Comparison of ENCODE assay signal across 8 cellular contexts in genomic region chr12:52070243-52070925, GRCh38. TPM values are rescaled to one million over a fixed set of nuclear protein-coding genes. Genes with fewer than 3 reads are reported as not detected.
A peak's percentile ranks its signal among the peaks of the same experiment; 100 is the strongest.
DNase-seq lines count a peak whose midpoint lies in the region; ATAC-seq and TF ChIP-seq lines count a peak whose summit lies in the region.

No MANE protein-coding gene starts in this region.

- H3K27ac ChIP-seq in smooth muscle cell (ENCODE audit: low read depth), result peak overlapping the region; percentile 94

- TF ChIP-seq CTCF in foreskin fibroblast (IDR thresholded peaks at IDR 0.05; ENCODE audit: low read depth, low read length), result no peak
- TF ChIP-seq CTCF in smooth muscle cell (IDR thresholded peaks at IDR 0.05; ENCODE audit: borderline replicate concordance, insufficient read depth, poor library complexity, severe bottlenecking), result no peak

- H3K4me2 ChIP-seq in smooth muscle cell, result peak overlapping the region; percentile 99

- H2AFZ ChIP-seq in smooth muscle cell (ENCODE audit: low read depth), result no peak overlapping the region

- H3K36me3 ChIP-seq in smooth muscle cell (ENCODE audit: low read depth), result no peaks in the 10 kb centered on the region

- H3K9ac ChIP-seq in smooth muscle cell (ENCODE audit: low read depth), result peak overlapping the region; percentile 99

- H3K4me3 ChIP-seq in foreskin fibroblast (ENCODE audit: low read depth in 1 of 2, low read length in 2 of 2) (peak overlapping the region; percentile 77 to 95), smooth muscle cell (peak overlapping the region; percentile 86)

- H3K79me2 ChIP-seq in smooth muscle cell (ENCODE audit: low read depth), result peaks cover 51% of the 10 kb centered on the region

- H3K27me3 ChIP-seq in smooth muscle cell (ENCODE audit: low read depth), result peaks cover 3% of the 10 kb centered on the region

- no peak for ATAC-seq in T-helper 17 cell
- no peak for ATAC-seq in activated CD4-positive, CD25-positive, alpha-beta regulatory T cell treated with anti-CD3 and anti-CD28 coated beads, Interleukin-2, amount 50 U/mL, for 24 hours

- H4K20me1 ChIP-seq in smooth muscle cell (ENCODE audit: low read depth), result peaks cover 52% of the 10 kb centered on the region

- H3K9me3 ChIP-seq in T-helper 17 cell (ENCODE audit: control insufficient read depth, low read length, poor library complexity, severe bottlenecking), result no peaks in the 10 kb centered on the region
- no peaks in the 10 kb centered on the region for H3K9me3 ChIP-seq in smooth muscle cell (replicated peaks; ENCODE audit: low read depth)

- peaks cover 42% of the 10 kb centered on the region for H3K4me1 Mint-ChIP-seq in T-helper 1 cell treated with Interleukin-12 subunit alpha and Interleukin-12 subunit beta and Interleukin-4 antibody, amounts not matched to agents 30 μg/mL and 1 μg/mL, for 36 hours (ENCODE audit: low read depth)
- H3K4me1 Mint-ChIP-seq in T-helper 17 cell, result peaks cover 38% of the 10 kb centered on the region

- DNase-seq in T-helper 1 cell (no peak), T-helper 17 cell (no peak), foreskin fibroblast (peak in 1 of 2 donors; percentile 50), smooth muscle cell (lab: John Stamatoyannopoulos, UW; ENCODE audit: unreplicated experiment) (no peak), NCI-H1105 (lab: John Stamatoyannopoulos, UW) (no peak), NCI-H2171 treated with DMSO at 0.1 percent for 48 hours (lab: John Stamatoyannopoulos, UW) (no peak)

- WGBS in smooth muscle cell (ENCODE audit: low lambda C conversion rate), result 6% methylated on average over 31 of the region's 31 CpGs

- no peaks in the 10 kb centered on the region for H3F3A ChIP-seq in smooth muscle cell (ENCODE audit: low read depth)

- H3K36me3 Mint-ChIP-seq in T-helper 1 cell treated with Interleukin-12 subunit alpha and Interleukin-12 subunit beta and Interleukin-4 antibody, amounts not matched to agents 30 μg/mL and 1 μg/mL, for 36 hours (ENCODE audit: low read depth), result peaks cover 26% of the 10 kb centered on the region
- peaks cover 2% of the 10 kb centered on the region for H3K36me3 Mint-ChIP-seq in T-helper 17 cell (ENCODE audit: low read depth)

- peak overlapping the region; percentile 90 for H3K4me3 Mint-ChIP-seq in T-helper 1 cell treated with Interleukin-12 subunit alpha and Interleukin-12 subunit beta and Interleukin-4 antibody, amounts not matched to agents 30 μg/mL and 1 μg/mL, for 36 hours
- peak overlapping the region; percentile 97 for H3K4me3 Mint-ChIP-seq in T-helper 17 cell

- H3K4me1 ChIP-seq in smooth muscle cell (ENCODE audit: low read depth), result peaks cover 10% of the 10 kb centered on the region

- peaks cover 3% of the 10 kb centered on the region for H3K27me3 Mint-ChIP-seq in T-helper 1 cell treated with Interleukin-12 subunit alpha and Interleukin-12 subunit beta and Interleukin-4 antibody, amounts not matched to agents 30 μg/mL and 1 μg/mL, for 36 hours (ENCODE audit: low read depth)
- no peaks in the 10 kb centered on the region for H3K27me3 Mint-ChIP-seq in T-helper 17 cell

- H3K9me3 Mint-ChIP-seq in T-helper 1 cell treated with Interleukin-12 subunit alpha and Interleukin-12 subunit beta and Interleukin-4 antibody, amounts not matched to agents 30 μg/mL and 1 μg/mL, for 36 hours, result no peaks in the 10 kb centered on the region

- H3K27ac Mint-ChIP-seq in T-helper 1 cell treated with Interleukin-12 subunit alpha and Interleukin-12 subunit beta and Interleukin-4 antibody, amounts not matched to agents 30 μg/mL and 1 μg/mL, for 36 hours, result peak overlapping the region; percentile 99
- peak overlapping the region; percentile 96 for H3K27ac Mint-ChIP-seq in T-helper 17 cell

RNA-seq across cellular contexts. Expression of gene ATG101, which starts 0.6 kb away (rescaled TPM):
- total RNA-seq in T-helper 17 cell, result 10 to 100 TPM; 22.0 to 30.2 TPM
- 62.6 and 73.4 TPM in 2 replicates for total RNA-seq in smooth muscle cell
- polyA plus RNA-seq in smooth muscle cell, result 114 and 120 TPM in 2 replicates

RNA-seq across cellular contexts. Expression of gene SMIM41, which starts 9.1 kb away (rescaled TPM):
- total RNA-seq in T-helper 17 cell, result not detected
- not detected in 2 replicates for total RNA-seq in smooth muscle cell
- not detected in 2 replicates for polyA plus RNA-seq in smooth muscle cell

RNA-seq across cellular contexts. Expression of gene NR4A1, which starts 19.1 kb away (rescaled TPM):
- 100 to 1,000 TPM in 1 of 2 donors, 10 to 100 TPM in 1; 79.2 to 133 TPM for total RNA-seq in T-helper 17 cell
- 178 and 182 TPM in 2 replicates for total RNA-seq in smooth muscle cell
- 510 and 634 TPM in 2 replicates for polyA plus RNA-seq in smooth muscle cell
